Comparison of ENCODE assay signal across 14 cellular contexts in the genomic region with DNA sequence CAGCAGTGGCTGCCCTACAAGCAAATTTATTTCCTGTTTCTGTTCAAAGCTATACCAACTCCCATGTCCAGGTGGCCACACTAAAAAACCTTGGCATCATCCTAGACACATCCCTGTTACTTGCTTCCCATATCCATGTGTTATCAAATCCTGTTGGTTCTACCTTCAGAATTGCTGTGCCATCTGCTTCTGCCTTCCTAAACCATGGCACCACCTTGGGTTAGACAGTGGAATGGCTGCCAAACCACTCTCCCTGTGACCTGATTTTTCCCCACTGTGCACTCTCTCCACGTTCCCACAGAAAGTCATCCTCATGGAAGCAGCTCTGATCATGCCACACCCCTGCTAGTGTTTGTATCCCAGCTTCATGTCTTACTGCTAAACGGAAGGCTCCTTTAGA.
DNase-seq lines count a peak whose midpoint lies in the region; ATAC-seq, FAIRE-seq and TF ChIP-seq lines count a peak whose summit lies in the region.
"Had no signal": no experiment of that assay in that cellular context is flagged by ENCODE, and none has a peak within 500 bp of the region (broad histone marks: within the 10 kb centered on the region; RNA-seq: fewer than 3 reads in every experiment).

No MANE protein-coding gene starts in this region.

- TF ChIP-seq CTCF in 22Rv1 (IDR thresholded peaks at IDR 0.05) (0 out of 2 replicates have a peak, but pooled peaks have one; percentile 13), H1 (IDR thresholded peaks at IDR 0.05; ENCODE audit: control extremely low read depth in 1 of 3, insufficient read depth in 1 of 3, low read depth in 1 of 3, low read length in 3 of 3) (peak in 1 of 3 experiments; percentile 17; a peak in 1 of 4 replicates)

- no peak overlapping the region for H3K4ac ChIP-seq in H1 (replicated peaks; ENCODE audit: insufficient read length, low read depth, low read length)

- intact Hi-C loops in aorta (cut with DNase I): no loop called here

- no peak overlapping the region for H2BK12ac ChIP-seq in H1 (ENCODE audit: low read depth, low read length)

- FAIRE-seq in H1 (lab: Jason Lieb, UNC): no peak

- H4K8ac ChIP-seq in H1 (ENCODE audit: extremely low read depth, insufficient read depth, low read length): no peak overlapping the region

- no peak overlapping the region for H4K91ac ChIP-seq in H1 (replicated peaks; ENCODE audit: insufficient read length, low read length)

- H3K27ac ChIP-seq in 22Rv1 (no peak overlapping the region), H1 (ENCODE audit: low read depth, low read length) (no peak overlapping the region), aorta (ENCODE audit: low read depth in 1 of 2, low read length in 2 of 2) (no peak overlapping the region)
- H3K27ac ChIP-seq: brain microvascular endothelial cell, upper lobe of left lung had no signal

- no peak overlapping the region for H3K56ac ChIP-seq in H1 (replicated peaks; ENCODE audit: insufficient read length, low read depth, low read length)

- H3K9me3 ChIP-seq in H1 (ENCODE audit: insufficient read depth in 2 of 2, low read depth in 1 of 2, low read length in 1 of 2): no peaks in the 10 kb centered on the region
- no peaks in the 10 kb centered on the region for H3K9me3 ChIP-seq in aorta (ENCODE audit: control insufficient read depth, low read length)
- H3K9me3 ChIP-seq: upper lobe of left lung had no signal

- H3K14ac ChIP-seq in H1 (ENCODE audit: insufficient read length): no peak overlapping the region

- DNase-seq in DMS 273 treated with DMSO at 0.1 percent for 48 hours (lab: John Stamatoyannopoulos, UW): peak; percentile 93
- peak; percentile 38 for DNase-seq in NCI-H2171 (lab: John Stamatoyannopoulos, UW)
- no peak for DNase-seq in H1 (ENCODE audit: low read depth in 1 of 2, low spot score in 2 of 2)
- DNase-seq in Kasumi-1 (lab: John Stamatoyannopoulos, UW): no peak
- DNase-seq in aorta: no peak
- DNase-seq in HuH-7.5 (ENCODE audit: low spot score): no peak
- DNase-seq: activated CD8-positive, alpha-beta memory T cell treated with anti-CD3 and anti-CD28 coated beads for 24 hours; activated gamma-delta T cell; brain microvascular endothelial cell; islet precursor cell; posterior cingulate gyrus; upper lobe of left lung had no signal

- POLR2A ChIA-PET in H1 (lab: Charles Lee; ENCODE audit: partially characterized antibody): no interaction called here

- H3K23me2 ChIP-seq in H1 (ENCODE audit: low read depth, low read length): no peaks in the 10 kb centered on the region

- TF ChIP-seq RAD21 in H1 (IDR thresholded peaks at IDR 0.05 in 1 of 2, conservative IDR thresholded peaks at IDR 0.05 in 1 of 2; ENCODE audit: low read depth in 2 of 2, low read length in 2 of 2): peak; percentile 37 to 53

- H3K18ac ChIP-seq in H1 (ENCODE audit: extremely low read depth, low read length): no peak overlapping the region

- ATAC-seq in GM21367 (IDR thresholded peaks at IDR 0.05; ENCODE audit: unreplicated experiment) (no peak), aorta (ENCODE audit: low FRiP score) (no peak)

- no peak overlapping the region for H3K4me3 ChIP-seq in H1 (ENCODE audit: extremely low read depth in 1 of 4, insufficient read depth in 2 of 4, low read depth in 3 of 4, low read length in 4 of 4)
- no peak overlapping the region for H3K4me3 ChIP-seq in aorta (ENCODE audit: low read length in 2 of 2)
- H3K4me3 ChIP-seq: upper lobe of left lung had no signal

- no peak overlapping the region; the same call in 1 of the 2 replicates for H2BK20ac ChIP-seq in H1 (ENCODE audit: low read length)

- no peak overlapping the region for H3K9ac ChIP-seq in H1 (replicated peaks in 1 of 4; ENCODE audit: extremely low read depth in 1 of 4, low read depth in 3 of 4, low read length in 3 of 4)

- H2BK120ac ChIP-seq in H1 (replicated peaks; ENCODE audit: low read depth, low read length): no peak overlapping the region

- CTCF ChIA-PET in H1 (lab: Charles Lee; ENCODE audit: partially characterized antibody): interaction anchor here (0.6 to 1.0 kb wide), 2 partner anchors 22 to 266 kb away, joined by 3 read pairs; no protein-coding TSS in a partner anchor

- no peak overlapping the region for H2AK5ac ChIP-seq in H1 (ENCODE audit: low read depth, low read length)

- no peak overlapping the region for H3K23ac ChIP-seq in H1 (ENCODE audit: insufficient read length)

- H3K79me2 ChIP-seq in H1 (ENCODE audit: control insufficient read depth in 1 of 2, insufficient read depth in 2 of 2, low read length in 2 of 2): no peaks in the 10 kb centered on the region

- H4K5ac ChIP-seq in H1 (ENCODE audit: insufficient read length, low read depth, low read length): no peak overlapping the region

- no peak for TF ChIP-seq POLR2A in H1 (IDR thresholded peaks at IDR 0.05; ENCODE audit: control extremely low read depth in 1 of 2, low read depth in 2 of 2, low read length in 2 of 2)

- no peak overlapping the region for H3K4me2 ChIP-seq in H1 (ENCODE audit: insufficient read depth in 1 of 2, low read depth in 2 of 2, low read length in 2 of 2)

- no peaks in the 10 kb centered on the region for H3K27me3 ChIP-seq in H1 (replicated peaks in 1 of 4; ENCODE audit: control insufficient read depth in 3 of 4, extremely low read depth in 1 of 4, insufficient read depth in 3 of 4, low read length in 3 of 4)
- H3K27me3 ChIP-seq in aorta (ENCODE audit: control insufficient read depth in 1 of 2, insufficient read depth in 2 of 2, low read length in 1 of 2): no peaks in the 10 kb centered on the region
- H3K27me3 ChIP-seq: brain microvascular endothelial cell, upper lobe of left lung had no signal

- H3K79me1 ChIP-seq in H1 (ENCODE audit: low read depth, low read length): no peaks in the 10 kb centered on the region

- no peak for TF ChIP-seq EP300 in H1 (IDR thresholded peaks at IDR 0.05; ENCODE audit: borderline replicate concordance in 1 of 2, low read depth in 2 of 2, low read length in 2 of 2)

- H2BK5ac ChIP-seq in H1 (ENCODE audit: low read depth, low read length): no peak overlapping the region

- no peaks in the 10 kb centered on the region for H4K20me1 ChIP-seq in H1 (replicated peaks in 1 of 2; ENCODE audit: control insufficient read depth in 1 of 2, insufficient read depth in 2 of 2, low read length in 2 of 2)

- H3K36me3 ChIP-seq in H1 (ENCODE audit: control insufficient read depth in 2 of 4, insufficient read depth in 4 of 4, low read length in 3 of 4): no peaks in the 10 kb centered on the region
- H3K36me3 ChIP-seq in aorta (ENCODE audit: control insufficient read depth in 1 of 2, insufficient read depth in 2 of 2, low read length in 1 of 2): no peaks in the 10 kb centered on the region
- H3K36me3 ChIP-seq: brain microvascular endothelial cell, upper lobe of left lung had no signal

- 84% methylated on average over 2 of the region's 2 CpGs; no CpG with 5 or more reads in 1 of the 2 experiments for WGBS in H1 (ENCODE audit: extremely low coverage in 1 of 2, insufficient coverage in 1 of 2, insufficient read length in 1 of 2, insufficient replicate concordance in 2 of 2, low coverage in 1 of 2, low lambda C conversion rate in 2 of 2, missing lambda C conversion rate in 1 of 2), 2 experiments
- 85% methylated on average over 2 of the region's 2 CpGs for WGBS in aorta, 2 donors

- no peaks in the 10 kb centered on the region for H3K4me1 ChIP-seq in H1 (replicated peaks in 1 of 4; ENCODE audit: control insufficient read depth in 3 of 4, insufficient read depth in 4 of 4, low read length in 3 of 4)
- H3K4me1 ChIP-seq in aorta (ENCODE audit: control insufficient read depth in 1 of 2, insufficient read depth in 2 of 2, low read length in 2 of 2): no peaks in the 10 kb centered on the region
- H3K4me1 ChIP-seq: upper lobe of left lung had no signal

- H2BK15ac ChIP-seq in H1 (ENCODE audit: low read length): no peak overlapping the region

- H2AFZ ChIP-seq in H1 (ENCODE audit: low read length): no peak overlapping the region

TF ChIP-seq in H1, 55 proteins besides CTCF, POLR2A, EP300 and RAD21:
- TF ChIP-seq TAF7 (optimal IDR thresholded peaks at IDR 0.05; ENCODE audit: borderline replicate concordance, low read depth, low read length) (no peak), SP4 (IDR thresholded peaks at IDR 0.05; ENCODE audit: low read length) (no peak), ZNF274 (IDR thresholded peaks at IDR 0.05; ENCODE audit: borderline replicate concordance, extremely low read depth, low read length) (no peak), TEAD4 (IDR thresholded peaks at IDR 0.05; ENCODE audit: low read depth, low read length) (no peak), CEBPB (IDR thresholded peaks at IDR 0.05; ENCODE audit: low read depth, low read length) (no peak), CBX5 (IDR thresholded peaks at IDR 0.05; ENCODE audit: low read depth, low read length) (no peak), FOSL1 (IDR thresholded peaks at IDR 0.05; ENCODE audit: insufficient read depth, low read depth, low read length) (no peak)
TF ChIP-seq in H1: peak in this region for 0.

Comparison
In these comparisons a context has a peak if more than half of its experiments do, and no peak if none do; other contexts are left out.
1. DNase-seq: peak in DMS 273 treated with DMSO at 0.1 percent for 48 hours (single experiment) and NCI-H2171 (single experiment); none in H1 (0 of 2), Kasumi-1 (0 of 2), aorta (0 of 2) and HuH-7.5 (single experiment).